ENCODE assay signal across 36 cellular contexts in the genomic region with DNA sequence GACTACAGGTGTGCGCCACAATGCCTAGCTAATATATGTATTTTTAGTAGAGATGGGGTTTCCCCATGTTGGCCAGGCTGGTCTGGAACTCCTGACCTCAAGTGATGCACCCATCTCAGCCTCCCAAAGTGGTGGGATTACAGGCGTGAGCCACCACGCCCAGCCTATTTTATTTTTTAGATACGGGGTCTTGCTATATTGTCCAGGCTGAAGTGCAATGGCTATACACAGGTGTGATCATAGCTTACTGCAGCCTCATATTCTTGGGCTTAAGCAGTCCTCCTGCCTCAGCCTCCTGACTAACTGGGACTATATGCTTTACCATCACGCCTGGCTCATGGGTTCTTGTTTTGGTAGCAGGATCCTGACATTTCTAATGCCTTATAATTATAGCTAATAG. TPM values are rescaled to one million over a fixed set of nuclear protein-coding genes. Genes with fewer than 3 reads are reported as not detected.
DNase-seq lines count a peak whose midpoint lies in the region; ATAC-seq, FAIRE-seq and TF ChIP-seq lines count a peak whose summit lies in the region.
"Had no signal": no experiment of that assay in that cellular context is flagged by ENCODE, and none has a peak within 500 bp of the region (broad histone marks: within the 10 kb centered on the region; RNA-seq: fewer than 3 reads in every experiment).

No MANE protein-coding gene starts in this region.

- 97% methylated on average over 5 of the region's 5 CpGs for WGBS in HepG2 (ENCODE audit: low lambda C conversion rate)
- WGBS in right lobe of liver (ENCODE audit: insufficient coverage, low coverage, low lambda C conversion rate, missing lambda C conversion rate) = 100% methylated on average over 5 of the region's 5 CpGs
- WGBS in K562 (ENCODE audit: insufficient coverage, low coverage, missing lambda C conversion rate) = 95% methylated on average over 5 of the region's 5 CpGs

- no peak overlapping the region for H3K27ac Mint-ChIP-seq in WTC11
- H3K27ac Mint-ChIP-seq in GM23338 = no peak overlapping the region
- H3K27ac Mint-ChIP-seq: B cell; CD4-positive, alpha-beta memory T cell; CD4-positive, alpha-beta T cell; CD4-positive, CD25-positive, alpha-beta regulatory T cell; CD8-positive, alpha-beta memory T cell; CD8-positive, alpha-beta T cell had no signal

- peaks cover 26% of the 10 kb centered on the region for H3K36me3 Mint-ChIP-seq in WTC11
- peaks cover 30% of the 10 kb centered on the region for H3K36me3 Mint-ChIP-seq in GM23338 (ENCODE audit: low read depth)

- ATAC-seq in HepG2 = no peak
- no peak for ATAC-seq in right lobe of liver
- ATAC-seq in WTC11 = no peak
- no peak for ATAC-seq in K562
- no peak for ATAC-seq in GM23338
- ATAC-seq: A549; CD8-positive, alpha-beta T cell had no signal

- POLR2A ChIA-PET in HepG2 (lab: Yijun Ruan, JAX) = interaction anchor here (0.6 kb wide), 1 partner anchor 159 kb away, joined by 3 read pairs; no protein-coding TSS in a partner anchor
- POLR2A ChIA-PET in HEK293 (lab: Yijun Ruan, JAX) = no interaction called here
- POLR2A ChIA-PET in WTC11 (lab: Charles Lee) = no interaction called here
- POLR2A ChIA-PET in K562 (lab: Yijun Ruan, JAX) = interaction anchor here (1.0 kb wide), 1 partner anchor 9 kb away, joined by 3 read pairs; no protein-coding TSS in a partner anchor

- BruUV-seq in HepG2 (replicated peaks; lab: Mats Ljungman, UMichigan) = no TSS peak
- BruUV-seq in K562 (replicated peaks; lab: Mats Ljungman, UMichigan) = no TSS peak

- no peaks in the 10 kb centered on the region for H3K9me1 ChIP-seq in K562 (ENCODE audit: control insufficient read depth, insufficient read depth, low read length)

- DNase-seq in HepG2 (ENCODE audit: low spot score) = no peak
- no peak for DNase-seq in right lobe of liver
- DNase-seq in WTC11 (ENCODE audit: low spot score) = no peak
- DNase-seq in K562 (ENCODE audit: extremely low read depth in 1 of 4, low spot score in 3 of 4) = no peak
- DNase-seq in CD1c-positive myeloid dendritic cell (ENCODE audit: extremely low spot score) = no peak
- no peak for DNase-seq in GM23338 (ENCODE audit: low spot score)
- DNase-seq in cardiac septum (ENCODE audit: low spot score) = no peak
- DNase-seq: 8988T; ACHN; AML-193; BE2C; C1 segment of cervical spinal cord; Caco-2; Calu3; CD4-positive, alpha-beta memory T cell; CD4-positive, alpha-beta T cell; CD4-positive, CD25-positive, alpha-beta regulatory T cell; CD8-positive, alpha-beta memory T cell; CD8-positive, alpha-beta T cell; COR-L47; DMS 273 treated with DMSO at 0.1 percent for 48 hours; DMS153; DMS53; DMS79; DMS79 treated with DMSO at 0.1 percent for 48 hours; DND-41; EL had no signal

- H3K27ac ChIP-seq in HepG2 (ENCODE audit: extremely low read length, insufficient read depth, low read length) (no peak overlapping the region), right lobe of liver (no peak overlapping the region), HEK293 (ENCODE audit: extremely low read depth, low read depth, low read length) (no peak overlapping the region), K562 (ENCODE audit: extremely low read depth, low read depth, low read length) (no peak overlapping the region), GM23338 (ENCODE audit: low read depth) (no peak overlapping the region)
- H3K27ac ChIP-seq: 22Rv1; A549; BLaER1; BLaER1 treated with 17β-estradiol and CSF1 and Interleukin-3, amounts not matched to agents 10 nM and 100 nM; C4-2B had no signal

- H3K4me2 ChIP-seq in HepG2 (ENCODE audit: low read depth, low read length) (no peak overlapping the region), K562 (ENCODE audit: insufficient read depth, low read length) (no peak overlapping the region), GM23338 (no peak overlapping the region)
- H3K4me2 ChIP-seq: A549; BLaER1; BLaER1 treated with 17β-estradiol and CSF1 and Interleukin-3, amounts not matched to agents 10 nM and 100 nM had no signal

- H3K9me3 Mint-ChIP-seq in WTC11 (no peaks in the 10 kb centered on the region), GM23338 (no peaks in the 10 kb centered on the region)
- H3K9me3 Mint-ChIP-seq: CD14-positive monocyte; CD4-positive, alpha-beta memory T cell; CD4-positive, alpha-beta T cell; CD8-positive, alpha-beta memory T cell; CD8-positive, alpha-beta T cell had no signal

- TF ChIP-seq EP300 in HepG2 (IDR thresholded peaks at IDR 0.05; ENCODE audit: low read depth in 2 of 2, low read length in 2 of 2) = no peak
- TF ChIP-seq EP300 in HepG2 (CRISPR knock-in tag; IDR thresholded peaks at IDR 0.05; ENCODE audit: borderline replicate concordance) = no peak
- TF ChIP-seq EP300 in K562 (IDR thresholded peaks at IDR 0.05; ENCODE audit: low read length) = no peak

- no peaks in the 10 kb centered on the region for H3K9me3 ChIP-seq in HepG2 (ENCODE audit: low read length)
- H3K9me3 ChIP-seq in right lobe of liver = no peaks in the 10 kb centered on the region
- no peaks in the 10 kb centered on the region for H3K9me3 ChIP-seq in HEK293 (ENCODE audit: control insufficient read depth, insufficient read depth, low read depth, low read length)
- no peaks in the 10 kb centered on the region for H3K9me3 ChIP-seq in K562 (replicated peaks; ENCODE audit: control insufficient read depth, insufficient read depth, low read depth, low read length)
- H3K9me3 ChIP-seq: A549; BE2C; BLaER1; BLaER1 treated with 17β-estradiol and CSF1 and Interleukin-3, amounts not matched to agents 10 nM and 100 nM; Caco-2 had no signal

- no peaks in the 10 kb centered on the region for H3F3A ChIP-seq in GM23338 (replicated peaks; ENCODE audit: low read depth)

- no peak overlapping the region for H3K9ac ChIP-seq in HepG2 (ENCODE audit: insufficient read depth, low read depth, low read length)
- H3K9ac ChIP-seq in K562 (ENCODE audit: insufficient read depth in 1 of 2, low read depth in 2 of 2, low read length in 2 of 2) = no peak overlapping the region
- H3K9ac ChIP-seq: BLaER1; BLaER1 treated with 17β-estradiol and CSF1 and Interleukin-3, amounts not matched to agents 10 nM and 100 nM had no signal

- no peak for TF ChIP-seq CTCF in HepG2 (CRISPR knock-in tag; IDR thresholded peaks at IDR 0.05)
- TF ChIP-seq CTCF in right lobe of liver (IDR thresholded peaks at IDR 0.05) = no peak
- no peak for TF ChIP-seq CTCF in HEK293 (tag by site-specific recombination; IDR thresholded peaks at IDR 0.05)
- no peak for TF ChIP-seq CTCF in WTC11 (IDR thresholded peaks at IDR 0.05)
- no peak for TF ChIP-seq CTCF in K562 (IDR thresholded peaks at IDR 0.05 in 2 of 3, conservative IDR thresholded peaks at IDR 0.05 in 1 of 3; ENCODE audit: insufficient read depth in 2 of 3, low read depth in 1 of 3, low read length in 3 of 3)
- TF ChIP-seq CTCF in GM23338 (conservative IDR thresholded peaks at IDR 0.05; ENCODE audit: low read depth in 2 of 2) = no peak

- TF ChIP-seq RAD21 in HepG2 (CRISPR knock-in tag; IDR thresholded peaks at IDR 0.05) (no peak), K562 (CRISPR knock-in tag; conservative IDR thresholded peaks at IDR 0.05 in 1 of 2, IDR thresholded peaks at IDR 0.05 in 1 of 2) (no peak)

- intact Hi-C loops in HepG2 (cut with micrococcal nuclease; ENCODE audit: unreplicated experiment) = no loop called here
- intact Hi-C loops in right lobe of liver (cut with DNase I) = no loop called here
- intact Hi-C loops in K562 (cut with micrococcal nuclease) = no loop called here
- intact Hi-C loops in cardiac septum (cut with DNase I) = no loop called here

- CTCF ChIA-PET in HepG2 (lab: Yijun Ruan, JAX; ENCODE audit: low intra/inter-chr PET ratio, low total read pairs) (no interaction called here), HEK293 (lab: Yijun Ruan, JAX) (no interaction called here), WTC11 (lab: Charles Lee) (no interaction called here), K562 (lab: Yijun Ruan, JAX; ENCODE audit: low intra/inter-chr PET ratio) (no interaction called here)

- no peaks in the 10 kb centered on the region for H3K9me2 ChIP-seq in GM23338 (ENCODE audit: insufficient read depth)

- in situ Hi-C loops in HepG2 (cut with HindIII; ENCODE audit: extremely low pct_ligation_motif_present, low pct_unique_long_range_greater_than_20kb) (no loop called here), K562 (cut with MboI) (no loop called here)

- FAIRE-seq in HepG2 (lab: Jason Lieb, UNC) (no peak), K562 (lab: Jason Lieb, UNC) (no peak)
- FAIRE-seq: A549, D721Med had no signal

- H3K4me3 Mint-ChIP-seq in WTC11 (no peak overlapping the region), GM23338 (no peak overlapping the region)
- H3K4me3 Mint-ChIP-seq: B cell; CD14-positive monocyte; CD4-positive, alpha-beta memory T cell; CD4-positive, alpha-beta T cell; CD4-positive, CD25-positive, alpha-beta regulatory T cell; CD8-positive, alpha-beta memory T cell; CD8-positive, alpha-beta T cell had no signal

- H3K27me3 Mint-ChIP-seq in WTC11 (ENCODE audit: low read depth) (no peaks in the 10 kb centered on the region), GM23338 (ENCODE audit: insufficient read depth, low read depth, poor library complexity) (peaks cover 2% of the 10 kb centered on the region)
- H3K27me3 Mint-ChIP-seq: B cell; CD4-positive, alpha-beta memory T cell; CD4-positive, alpha-beta T cell; CD4-positive, CD25-positive, alpha-beta regulatory T cell; CD8-positive, alpha-beta memory T cell had no signal

- no peaks in the 10 kb centered on the region for H3K4me1 Mint-ChIP-seq in WTC11
- H3K4me1 Mint-ChIP-seq in GM23338 = no peaks in the 10 kb centered on the region
- H3K4me1 Mint-ChIP-seq: CD14-positive monocyte had no signal

- H4K20me1 ChIP-seq in HepG2 (ENCODE audit: insufficient read depth, low read length) = no peaks in the 10 kb centered on the region
- no peaks in the 10 kb centered on the region for H4K20me1 ChIP-seq in K562 (replicated peaks; ENCODE audit: control insufficient read depth, insufficient read depth, low read length)
- H4K20me1 ChIP-seq in GM23338 (replicated peaks; ENCODE audit: insufficient read depth) = 0 out of 2 replicates have a peak, but pooled peaks cover 2% of the 10 kb centered on the region

- H3K4me1 ChIP-seq in HepG2 (ENCODE audit: insufficient read depth, low read length) = no peaks in the 10 kb centered on the region
- H3K4me1 ChIP-seq in right lobe of liver = peaks cover 0 to 5% (median 0%) of the 10 kb centered on the region in 4 donors
- no peaks in the 10 kb centered on the region for H3K4me1 ChIP-seq in HEK293 (ENCODE audit: control insufficient read depth, insufficient read depth, low read length)
- no peaks in the 10 kb centered on the region for H3K4me1 ChIP-seq in K562 (replicated peaks in 1 of 2; ENCODE audit: control insufficient read depth in 2 of 2, insufficient read depth in 2 of 2, low read length in 2 of 2)
- no peaks in the 10 kb centered on the region for H3K4me1 ChIP-seq in GM23338 (ENCODE audit: insufficient read depth)
- H3K4me1 ChIP-seq: BE2C, BLaER1 had no signal

- peaks cover 14 to 61% of the 10 kb centered on the region in 2 experiments for H3K36me3 ChIP-seq in HepG2 (replicated peaks in 1 of 2; ENCODE audit: control insufficient read depth in 1 of 2, insufficient read depth in 2 of 2, low read length in 2 of 2)
- peaks cover 0 to 32% (median 9%) of the 10 kb centered on the region in 4 donors for H3K36me3 ChIP-seq in right lobe of liver
- peaks cover 25 to 63% of the 10 kb centered on the region in 2 experiments for H3K36me3 ChIP-seq in HEK293 (ENCODE audit: control insufficient read depth in 2 of 2, insufficient read depth in 1 of 2, low read length in 2 of 2)
- peaks cover 72% of the 10 kb centered on the region for H3K36me3 ChIP-seq in K562 (ENCODE audit: control insufficient read depth, insufficient read depth, low read length)
- H3K36me3 ChIP-seq in GM23338 (ENCODE audit: insufficient read depth) = peaks cover 23% of the 10 kb centered on the region; the same call in 1 of the 2 replicates

- H2AFZ ChIP-seq in HepG2 (ENCODE audit: low read length) (no peak overlapping the region), K562 (ENCODE audit: low read depth, low read length) (no peak overlapping the region), GM23338 (no peak overlapping the region)

- H3K27me3 ChIP-seq in HepG2 (ENCODE audit: control insufficient read depth in 1 of 2, insufficient read depth in 2 of 2, low read length in 2 of 2) (no peaks in the 10 kb centered on the region), right lobe of liver (no peaks in the 10 kb centered on the region), K562 (ENCODE audit: control insufficient read depth in 2 of 2, insufficient read depth in 2 of 2, low read length in 2 of 2) (no peaks in the 10 kb centered on the region), GM23338 (ENCODE audit: insufficient read depth) (no peaks in the 10 kb centered on the region)
- H3K27me3 ChIP-seq: BE2C; BLaER1; BLaER1 treated with 17β-estradiol and CSF1 and Interleukin-3, amounts not matched to agents 10 nM and 100 nM had no signal

- H3K79me2 ChIP-seq in HepG2 (ENCODE audit: insufficient read depth, low read length) = no peaks in the 10 kb centered on the region
- H3K79me2 ChIP-seq in K562 (ENCODE audit: control insufficient read depth, insufficient read depth, low read length) = no peaks in the 10 kb centered on the region; the same call in 2 of the 3 replicates
- peaks cover 9% of the 10 kb centered on the region; the same call in 1 of the 2 replicates for H3K79me2 ChIP-seq in GM23338 (replicated peaks; ENCODE audit: insufficient read depth)

- TF ChIP-seq POLR2A in HepG2 (IDR thresholded peaks at IDR 0.05; ENCODE audit: insufficient read depth in 1 of 2, low read depth in 2 of 2, low read length in 2 of 2) = no peak
- no peak for TF ChIP-seq POLR2A in right lobe of liver (IDR thresholded peaks at IDR 0.05)
- TF ChIP-seq POLR2A in K562 (conservative IDR thresholded peaks at IDR 0.05) = no peak

- H3K4me3 ChIP-seq in HepG2 (replicated peaks in 1 of 3; ENCODE audit: insufficient read depth in 1 of 3, low read depth in 2 of 3, low read length in 3 of 3) = no peak overlapping the region
- H3K4me3 ChIP-seq in right lobe of liver = no peak overlapping the region
- no peak overlapping the region for H3K4me3 ChIP-seq in HEK293 (ENCODE audit: low read depth, low read length)
- no peak overlapping the region for H3K4me3 ChIP-seq in K562
- H3K4me3 ChIP-seq in GM23338 = no peak overlapping the region
- H3K4me3 ChIP-seq: A549; BLaER1; BLaER1 treated with 17β-estradiol and CSF1 and Interleukin-3, amounts not matched to agents 10 nM and 100 nM had no signal

RNA-seq across cellular contexts. Expression of gene BIRC6, which starts 42.4 kb away (rescaled TPM):
- total RNA-seq in HepG2 (2016; rRNA removed; fragmentation: Illumina TruSeq; extraction: Trizol) = 120 and 158 TPM in 2 replicates
- total RNA-seq in HepG2 (2016; cell fraction: cytosol; rRNA removed; fragmentation: Illumina TruSeq; extraction: Trizol; ENCODE audit: low read depth) = 98.2 and 106 TPM in 2 replicates
- 111 and 153 TPM in 2 replicates for total RNA-seq in HepG2 (2016; cell fraction: insoluble cytoplasmic fraction; rRNA removed; fragmentation: Illumina TruSeq; extraction: Trizol)
- 68.7 and 72.0 TPM in 2 replicates for total RNA-seq in HepG2 (2016; cell fraction: membrane; rRNA removed; fragmentation: Illumina TruSeq; extraction: Trizol)
- total RNA-seq in HepG2 (2016; cell fraction: nucleus; rRNA removed; fragmentation: Illumina TruSeq; extraction: Trizol) = 178 and 187 TPM in 2 replicates
- polyA plus RNA-seq in HepG2 (2011; rRNA removed) = 64.8 and 65.6 TPM in 2 replicates
- polyA plus RNA-seq in HepG2 (2011; cell fraction: cytosol; rRNA removed) = 36.0 and 51.5 TPM in 2 replicates
- 98.6 and 106 TPM in 2 replicates for polyA plus RNA-seq in HepG2 (2011; cell fraction: nucleus; rRNA removed)
- polyA plus RNA-seq in HepG2 (2012) = 42.2 and 47.8 TPM in 2 replicates
- 2.3 and 2.4 TPM in 2 replicates for polyA plus RNA-seq in HepG2 (2016; cell fraction: cytosol; fragmentation: Illumina TruSeq; extraction: Trizol; ENCODE audit: low read depth)
- polyA plus RNA-seq in HepG2 (2016; cell fraction: insoluble cytoplasmic fraction; fragmentation: Illumina TruSeq; extraction: Trizol; ENCODE audit: low read depth) = 64.2 and 67.3 TPM in 2 replicates
- 5.8 and 7.0 TPM in 2 replicates for polyA plus RNA-seq in HepG2 (2016; cell fraction: membrane; fragmentation: Illumina TruSeq; extraction: Trizol; ENCODE audit: low read depth)
- 59.4 and 64.8 TPM in 2 replicates for polyA plus RNA-seq in HepG2 (2016; cell fraction: nucleus; fragmentation: Illumina TruSeq; extraction: Trizol; ENCODE audit: insufficient read depth, low read depth)
- 673 and 951 TPM in 2 replicates for polyA minus RNA-seq in HepG2 (2011; rRNA and poly(A)+ RNA removed; ENCODE audit: low replicate concordance)
- 177 and 213 TPM in 2 replicates for polyA minus RNA-seq in HepG2 (2011; cell fraction: cytosol; rRNA and poly(A)+ RNA removed)
- polyA minus RNA-seq in HepG2 (2011; cell fraction: nucleus; rRNA and poly(A)+ RNA removed) = 675 and 750 TPM in 2 replicates
- total RNA-seq in right lobe of liver = 10 to 100 TPM; 43.1 to 63.5 (median 47.2) TPM
- 56.8 to 63.1 TPM (median 59.1 TPM) in 3 replicates for total RNA-seq in WTC11 (2021)
- total RNA-seq in K562 (2011; cell fraction: chromatin; rRNA removed; ENCODE audit: low replicate concordance) = 422 and 1,015 TPM in 2 replicates
- total RNA-seq in K562 (2011; cell fraction: nucleolus; rRNA removed) = 144 and 218 TPM in 2 replicates
- total RNA-seq in K562 (2011; cell fraction: nucleoplasm; rRNA removed) = 276 and 284 TPM in 2 replicates
- total RNA-seq in K562 (2014; rRNA removed) = 49.8 and 73.8 TPM in 2 replicates
- total RNA-seq in K562 (2014; rRNA removed; fragmentation: Illumina TruSeq; extraction: Trizol) = 91.9 and 101 TPM in 2 replicates
- total RNA-seq in K562 (2015; rRNA removed; fragmentation: Illumina TruSeq; extraction: Trizol) = 94.9 and 110 TPM in 2 replicates
- total RNA-seq in K562 (2021) = 72.1 and 73.8 TPM in 2 replicates
- polyA plus RNA-seq in K562 (2011; rRNA removed) = 69.5 and 75.3 TPM in 2 replicates
- 51.1 and 59.8 TPM in 2 replicates for polyA plus RNA-seq in K562 (2011; cell fraction: cytosol; rRNA removed)
- 104 and 136 TPM in 2 replicates for polyA plus RNA-seq in K562 (2011; cell fraction: nucleus; rRNA removed)
- 27.2 and 29.0 TPM in 2 replicates for polyA plus RNA-seq in K562 (2012)
- polyA plus RNA-seq in K562 (2014; fragmentation: Illumina TruSeq; extraction: Trizol) = 34.1 and 37.1 TPM in 2 replicates
- 10 to 100 TPM; 18.8 to 30.7 TPM for polyA plus RNA-seq in K562 (2014; fragmentation: Nextera tagmentation; extraction: Ambion mirVana)
- 27.8 and 28.1 TPM in 2 replicates for polyA plus RNA-seq in K562 (2014; rRNA removed)
- polyA minus RNA-seq in K562 (2011; rRNA and poly(A)+ RNA removed) = 792 and 858 TPM in 2 replicates
- polyA minus RNA-seq in K562 (2011; cell fraction: cytosol; rRNA and poly(A)+ RNA removed) = 140 and 175 TPM in 2 replicates
- polyA minus RNA-seq in K562 (2011; cell fraction: nucleus; rRNA and poly(A)+ RNA removed) = 201 and 344 TPM in 2 replicates
- total RNA-seq in GM23338 (2014; rRNA removed; shearing (Covaris generic)) = 87.1 and 131 TPM in 2 replicates
- 85.8 and 89.6 TPM in 2 replicates for polyA plus RNA-seq in GM23338 (2016; fragmentation: Nextera tagmentation; extraction: Ambion mirVana)
- total RNA-seq in cardiac septum = 57.0 TPM

Comparison
In these comparisons a context has a peak if more than half of its experiments do, and no peak if none do; other contexts are left out.
1. POLR2A ChIA-PET loops: an anchor here in HepG2 (0.6 kb wide) and K562 (1.0 kb wide); none called in HEK293 and WTC11.
2. Of the 241 proteins assayed by ChIP-seq in both HepG2 and K562: peak only in HepG2: RBM22; only in K562: none; in both: ZNF121; in neither: 239.